ENCODE assay signal across 21 cellular contexts in the genomic region with DNA sequence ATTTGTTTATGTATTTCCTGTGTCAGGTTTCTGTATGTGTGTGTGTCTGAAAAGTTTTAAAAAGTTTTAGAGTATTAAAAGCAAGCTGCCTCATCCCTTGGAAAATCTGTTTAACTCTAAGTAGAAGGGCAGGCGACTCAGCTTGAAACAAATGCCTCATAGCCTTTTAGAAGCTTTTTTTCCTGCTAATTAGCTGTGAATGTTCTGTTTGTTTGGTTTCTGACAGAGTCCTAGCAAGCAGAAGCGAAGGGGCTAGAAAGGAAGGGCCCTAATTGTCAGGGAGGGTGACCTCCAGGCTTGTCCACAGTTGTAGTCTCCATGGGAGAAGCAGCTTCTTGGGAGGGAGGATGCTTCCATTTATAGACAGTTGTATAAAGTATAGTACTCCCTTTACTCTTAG.
DNase-seq lines count a peak whose midpoint lies in the region; ATAC-seq and TF ChIP-seq lines count a peak whose summit lies in the region.
"Had no signal": no experiment of that assay in that cellular context is flagged by ENCODE, and none has a peak within 500 bp of the region (broad histone marks: within the 10 kb centered on the region; RNA-seq: fewer than 3 reads in every experiment).

No MANE protein-coding gene starts in this region.

- no peak for TF ChIP-seq POLR2A in IMR-90 (IDR thresholded peaks at IDR 0.05; ENCODE audit: low read depth, low read length)

- DNase-seq in GM23338 (ENCODE audit: low spot score) (peak; percentile 27), IMR-90 (peak; percentile 2), endothelial cell (ENCODE audit: low spot score) (no peak), nephron progenitor cell (no peak), EL (no peak), RPMI8226 (no peak)
- DNase-seq: activated CD4-positive, alpha-beta T cell treated with anti-CD3 and anti-CD28 coated beads, Interleukin-2, amount 50 U/mL, for 48 hours; activated naive CD4-positive, alpha-beta T cell; adrenal gland; brain microvascular endothelial cell; DMS79; glutamatergic neuron; MV-4-11; NCI-H1694; NCI-H524 treated with DMSO at 0.1 percent for 48 hours; nucleus accumbens; Peyer's patch; stimulated activated naive CD4-positive, alpha-beta T cell treated with Interleukin-2 at 50 U/mL for 16 hours; T1000 had no signal

- intact Hi-C loops in IMR-90 (cut with micrococcal nuclease) = loop anchor here (5.0 kb wide), 1 partner anchor 150 kb away; no protein-coding TSS in a partner anchor

- H3K9me3 Mint-ChIP-seq in GM23338 (no peaks in the 10 kb centered on the region), endothelial cell (ENCODE audit: unreplicated experiment) (no peaks in the 10 kb centered on the region), nephron progenitor cell (no peaks in the 10 kb centered on the region)

- H4K20me1 ChIP-seq in GM23338 (replicated peaks; ENCODE audit: insufficient read depth) = no peaks in the 10 kb centered on the region
- no peaks in the 10 kb centered on the region for H4K20me1 ChIP-seq in IMR-90 (ENCODE audit: insufficient read depth, low read length)

- BruUV-seq in IMR-90 (replicated peaks; lab: Mats Ljungman, UMichigan) = no TSS peak

- no peak overlapping the region for H2BK15ac ChIP-seq in IMR-90 (ENCODE audit: low read depth, low read length)

- H3K36me3 ChIP-seq in GM23338 (ENCODE audit: insufficient read depth) (no peaks in the 10 kb centered on the region), IMR-90 (ENCODE audit: control insufficient read depth, insufficient read depth, low read length) (no peaks in the 10 kb centered on the region)
- H3K36me3 ChIP-seq: adrenal gland, brain microvascular endothelial cell, Peyer's patch had no signal

- 0 out of 2 replicates have a peak overlapping the region, but pooled peaks have one; percentile 27 for H4K5ac ChIP-seq in IMR-90 (ENCODE audit: low read depth, low read length)

- H2AK9ac ChIP-seq in IMR-90 (replicated peaks; ENCODE audit: low read depth, low read length, poor library complexity) = no peak overlapping the region

- dilution Hi-C loops in IMR-90 (cut with HindIII; ENCODE audit: low sequenced_read_pairs, unreplicated experiment) = no loop called here

- H3K4me3 Mint-ChIP-seq in GM23338 (no peak overlapping the region), endothelial cell (ENCODE audit: unreplicated experiment) (no peak overlapping the region), nephron progenitor cell (no peak overlapping the region)

- H4K8ac ChIP-seq in IMR-90 (ENCODE audit: low read depth in 2 of 2, low read length in 2 of 2) = peak overlapping the region in 1 of 2 experiments; percentile 36; a peak in 1 of 4 replicates

- in situ Hi-C loops in IMR-90 (cut with MboI; ENCODE audit: low sequenced_read_pairs) = no loop called here

- H3K27me3 ChIP-seq in GM23338 (ENCODE audit: insufficient read depth) (no peaks in the 10 kb centered on the region), IMR-90 (ENCODE audit: control insufficient read depth, insufficient read depth, low read length) (no peaks in the 10 kb centered on the region)
- H3K27me3 ChIP-seq: adrenal gland, brain microvascular endothelial cell, Peyer's patch had no signal

- no peak overlapping the region for H2AK5ac ChIP-seq in IMR-90 (ENCODE audit: low read depth, low read length)

- H3K9me1 ChIP-seq in IMR-90 (ENCODE audit: insufficient read depth, low read length) = no peaks in the 10 kb centered on the region

- H3K23ac ChIP-seq in IMR-90 (ENCODE audit: low read depth, low read length) = no peak overlapping the region

- WGBS in IMR-90 (ENCODE audit: extremely low coverage in 2 of 2, insufficient read length in 1 of 2), 2 experiments = no CpG with 5 or more reads among the region's 2 CpGs

- H3K4me1 ChIP-seq in GM23338 (ENCODE audit: insufficient read depth) (peaks cover 31% of the 10 kb centered on the region), IMR-90 (ENCODE audit: control insufficient read depth, insufficient read depth, low read length) (peaks cover 2% of the 10 kb centered on the region)
- H3K4me1 ChIP-seq: adrenal gland, Peyer's patch had no signal

- H3K27me3 Mint-ChIP-seq in GM23338 (ENCODE audit: insufficient read depth, low read depth, poor library complexity) (peaks cover 3% of the 10 kb centered on the region), endothelial cell (ENCODE audit: unreplicated experiment) (no peaks in the 10 kb centered on the region), nephron progenitor cell (ENCODE audit: low read depth, poor library complexity) (peaks cover 3% of the 10 kb centered on the region)

- no peaks in the 10 kb centered on the region for H3K79me1 ChIP-seq in IMR-90 (ENCODE audit: low read depth in 1 of 2, low read length in 2 of 2)

- H3K18ac ChIP-seq in IMR-90 (ENCODE audit: low read depth, low read length) = 0 out of 2 replicates have a peak overlapping the region, but pooled peaks have one; percentile 18

- H2BK120ac ChIP-seq in IMR-90 (ENCODE audit: low read depth, low read length) = no peak overlapping the region

- H3K14ac ChIP-seq in IMR-90 (replicated peaks; ENCODE audit: low read depth, low read length) = peak overlapping the region; percentile 27

- no peak overlapping the region for H2BK20ac ChIP-seq in IMR-90 (ENCODE audit: low read depth, low read length)

- no peak overlapping the region for H3K9ac ChIP-seq in IMR-90 (ENCODE audit: low read depth, low read length)

- H3K79me2 ChIP-seq in GM23338 (replicated peaks; ENCODE audit: insufficient read depth) = no peaks in the 10 kb centered on the region

- H3K4ac ChIP-seq in IMR-90 (ENCODE audit: low read depth, low read length) = 0 out of 2 replicates have a peak overlapping the region, but pooled peaks have one; percentile 28

- H3K27ac Mint-ChIP-seq in GM23338 = peak overlapping the region; percentile 80
- H3K27ac Mint-ChIP-seq in endothelial cell (ENCODE audit: unreplicated experiment) = peak overlapping the region; percentile 54
- peak overlapping the region; percentile 25 for H3K27ac Mint-ChIP-seq in nephron progenitor cell

- H3K9me2 ChIP-seq in GM23338 (ENCODE audit: insufficient read depth) = no peaks in the 10 kb centered on the region

- H2AFZ ChIP-seq in GM23338 (no peak overlapping the region), IMR-90 (replicated peaks; ENCODE audit: low read length, poor library complexity) (no peak overlapping the region)

- TF ChIP-seq CTCF in GM23338 (conservative IDR thresholded peaks at IDR 0.05; ENCODE audit: low read depth in 2 of 2) (no peak), IMR-90 (conservative IDR thresholded peaks at IDR 0.05; ENCODE audit: low read depth, low read length) (no peak), endothelial cell (IDR thresholded peaks at IDR 0.05; ENCODE audit: unreplicated experiment) (no peak), nephron progenitor cell (IDR thresholded peaks at IDR 0.05) (no peak)

- POLR2A ChIA-PET in IMR-90 (lab: Charles Lee; ENCODE audit: unreplicated experiment) = no interaction called here

- H3K56ac ChIP-seq in IMR-90 (ENCODE audit: extremely low read depth, insufficient read depth, low read length) = no peak overlapping the region

- peak overlapping the region; percentile 63 for H3K27ac ChIP-seq in GM23338 (ENCODE audit: low read depth)
- peak overlapping the region; percentile 7; the same call in 1 of the 2 replicates for H3K27ac ChIP-seq in IMR-90 (ENCODE audit: insufficient read depth, low read length)
- H3K27ac ChIP-seq: adrenal gland, brain microvascular endothelial cell, epithelial cell of prostate, Peyer's patch had no signal

- H4K91ac ChIP-seq in IMR-90 (ENCODE audit: insufficient read depth, low read depth, low read length) = no peak overlapping the region

- no peak for TF ChIP-seq RAD21 in IMR-90 (IDR thresholded peaks at IDR 0.05; ENCODE audit: low read length)

- CTCF ChIA-PET in IMR-90 (lab: Yijun Ruan, JAX) = interaction anchor here (0.7 to 1.2 kb wide), 2 partner anchors 10 to 672 kb away, joined by 3 read pairs; no protein-coding TSS in a partner anchor

- H3K9me3 ChIP-seq in IMR-90 (ENCODE audit: control insufficient read depth, insufficient read depth, low read length) = no peaks in the 10 kb centered on the region
- H3K9me3 ChIP-seq: Peyer's patch had no signal

- H3F3A ChIP-seq in GM23338 (replicated peaks; ENCODE audit: low read depth) = no peaks in the 10 kb centered on the region

- no peak overlapping the region for H2BK5ac ChIP-seq in IMR-90 (ENCODE audit: low read depth, low read length, poor library complexity, severe bottlenecking)

- H3K4me3 ChIP-seq in GM23338 (no peak overlapping the region), IMR-90 (ENCODE audit: insufficient read depth, low read depth, low read length) (no peak overlapping the region)
- H3K4me3 ChIP-seq: adrenal gland, Peyer's patch had no signal

- H3K4me1 Mint-ChIP-seq in GM23338 = peaks cover 30% of the 10 kb centered on the region
- peaks cover 25% of the 10 kb centered on the region for H3K4me1 Mint-ChIP-seq in endothelial cell (ENCODE audit: unreplicated experiment)
- H3K4me1 Mint-ChIP-seq in nephron progenitor cell = peaks cover 24% of the 10 kb centered on the region

- H3K4me2 ChIP-seq in GM23338 = peak overlapping the region; percentile 5; the same call in 1 of the 2 replicates
- peak overlapping the region; percentile 57; the same call in 1 of the 2 replicates for H3K4me2 ChIP-seq in IMR-90 (ENCODE audit: low read depth, low read length)

- H3K36me3 Mint-ChIP-seq in GM23338 (ENCODE audit: low read depth) (no peaks in the 10 kb centered on the region), endothelial cell (ENCODE audit: low read depth, unreplicated experiment) (peaks cover 7% of the 10 kb centered on the region), nephron progenitor cell (ENCODE audit: low read depth) (peaks cover 15% of the 10 kb centered on the region)

- peak; percentile 78 for ATAC-seq in GM23338
- peak; percentile 67 for ATAC-seq in IMR-90 (ENCODE audit: low read depth)
- ATAC-seq in HG02973 (IDR thresholded peaks at IDR 0.05; ENCODE audit: unreplicated experiment) = no peak

TF ChIP-seq in GM23338, 12 proteins besides CTCF, POLR2A, EP300 and RAD21 (continues in another document):
- TF ChIP-seq NANOG (IDR thresholded peaks at IDR 0.05; ENCODE audit: borderline replicate concordance) = no peak

TF ChIP-seq in IMR-90, 13 proteins besides CTCF, POLR2A, EP300 and RAD21 (continues in another document):
- TF ChIP-seq MAZ (IDR thresholded peaks at IDR 0.05; ENCODE audit: borderline replicate concordance, low read depth, low read length) (no peak), CEBPB (IDR thresholded peaks at IDR 0.05; ENCODE audit: low read depth, low read length) (no peak), MAFK (IDR thresholded peaks at IDR 0.05; ENCODE audit: low read depth, low read length) (no peak), CHD1 (IDR thresholded peaks at IDR 0.05; ENCODE audit: low read depth, low read length) (no peak), BHLHE40 (IDR thresholded peaks at IDR 0.05; ENCODE audit: low read depth, low read length) (no peak), RFX5 (IDR thresholded peaks at IDR 0.05; ENCODE audit: low read depth, low read length) (no peak), NFE2L2 (IDR thresholded peaks at IDR 0.05; ENCODE audit: low read depth, low read length) (no peak), MXI1 (IDR thresholded peaks at IDR 0.05; ENCODE audit: borderline replicate concordance, low read depth, low read length) (no peak), SMC3 (IDR thresholded peaks at IDR 0.05; ENCODE audit: low read depth, low read length) (no peak), RCOR1 (IDR thresholded peaks at IDR 0.05; ENCODE audit: insufficient replicate concordance, low read length) (no peak)

Comparison
In these comparisons a context has a peak if more than half of its experiments do, and no peak if none do; other contexts are left out.
1. DNase-seq: peak in GM23338 (single experiment) and IMR-90 (single experiment); none in endothelial cell (single experiment), nephron progenitor cell (single experiment), EL (single experiment) and RPMI8226 (single experiment).
2. H3K27ac Mint-ChIP-seq: peak in every context shown above with its lines; median percentile 80 in GM23338; 54 in endothelial cell; 25 in nephron progenitor cell.